In genomic region chrX:153623310-153624029, GRCh38 we compare ENCODE assay signal across 18 cellular contexts. TPM values are rescaled to one million over a fixed set of nuclear protein-coding genes. Genes with fewer than 3 reads are reported as not detected.
DNase-seq lines count a peak whose midpoint lies in the region; ATAC-seq and TF ChIP-seq lines count a peak whose summit lies in the region.
"Had no signal": no experiment of that assay in that cellular context is flagged by ENCODE, and none has a peak within 500 bp of the region (broad histone marks: within the 10 kb centered on the region; RNA-seq: fewer than 3 reads in every experiment).

No MANE protein-coding gene starts in this region.

- H3K9ac ChIP-seq in smooth muscle cell (ENCODE audit: low read depth): no peak overlapping the region

- H3K4me1 Mint-ChIP-seq in Caco-2 (ENCODE audit: low read depth, unreplicated experiment): peaks cover 11% of the 10 kb centered on the region
- H3K4me1 Mint-ChIP-seq in natural killer cell: no peaks in the 10 kb centered on the region
- H3K4me1 Mint-ChIP-seq: H9 had no signal

- H3K27me3 Mint-ChIP-seq in Caco-2 (ENCODE audit: insufficient read depth, unreplicated experiment) (peaks cover 3% of the 10 kb centered on the region), natural killer cell (ENCODE audit: low read depth in 2 of 2) (peaks cover 4 to 13% of the 10 kb centered on the region in 2 donors)

- WGBS in hepatocyte (ENCODE audit: low lambda C conversion rate, missing lambda C conversion rate): 73% methylated on average over 16 of the region's 16 CpGs
- WGBS in sigmoid colon, 2 donors: 64 to 80% methylated on average over 16 of the region's 16 CpGs
- 75% methylated on average over 16 of the region's 16 CpGs for WGBS in smooth muscle cell (ENCODE audit: low lambda C conversion rate)

- no peaks in the 10 kb centered on the region for H3F3A ChIP-seq in smooth muscle cell (ENCODE audit: low read depth)

- H2AFZ ChIP-seq in hepatocyte: no peak overlapping the region
- no peak overlapping the region for H2AFZ ChIP-seq in smooth muscle cell (ENCODE audit: low read depth)

- ATAC-seq in lower lobe of right lung (no peak), natural killer cell (no peak)
- ATAC-seq: Right ventricle myocardium inferior had no signal

- H3K4me1 ChIP-seq in Caco-2 (peaks cover 4% of the 10 kb centered on the region; the same call in 1 of the 2 replicates), hepatocyte (ENCODE audit: insufficient read depth) (peaks cover 5% of the 10 kb centered on the region), lower lobe of right lung (no peaks in the 10 kb centered on the region), sigmoid colon (no peaks in the 10 kb centered on the region), smooth muscle cell (ENCODE audit: low read depth) (no peaks in the 10 kb centered on the region), left ventricle myocardium inferior (no peaks in the 10 kb centered on the region)
- H3K4me1 ChIP-seq: Peyer's patch had no signal

- POLR2A ChIA-PET in Caco-2 (lab: Charles Lee): no interaction called here

- no peak for TF ChIP-seq EP300 in sigmoid colon (IDR thresholded peaks at IDR 0.05)

- no peak for DNase-seq in Caco-2
- no peak for DNase-seq in hepatocyte (ENCODE audit: low spot score)
- DNase-seq in lower lobe of right lung: peak; percentile 11
- peak; percentile 53 for DNase-seq in sigmoid colon
- no peak for DNase-seq in natural killer cell
- DNase-seq in smooth muscle cell (lab: John Stamatoyannopoulos, UW; ENCODE audit: unreplicated experiment): no peak
- DNase-seq in left ventricle myocardium inferior: no peak
- DNase-seq: ACHN, DMS 273 treated with DMSO at 0.1 percent for 48 hours, H9, MM.1S, NCI-H1092, NCI-H146, NCI-H2081 treated with DMSO at 0.1 percent for 48 hours, NCI-H446 treated with DMSO at 0.1 percent for 48 hours, Peyer's patch had no signal

- no peak overlapping the region for H3K27ac Mint-ChIP-seq in Caco-2 (ENCODE audit: unreplicated experiment)
- H3K27ac Mint-ChIP-seq in natural killer cell: no peak overlapping the region
- H3K27ac Mint-ChIP-seq: H9 had no signal

- H3K27ac ChIP-seq in hepatocyte: peak overlapping the region; percentile 52
- no peak overlapping the region for H3K27ac ChIP-seq in lower lobe of right lung
- no peak overlapping the region for H3K27ac ChIP-seq in sigmoid colon
- no peak overlapping the region for H3K27ac ChIP-seq in smooth muscle cell (ENCODE audit: low read depth)
- no peak overlapping the region for H3K27ac ChIP-seq in left ventricle myocardium inferior (replicated peaks)
- H3K27ac ChIP-seq: Peyer's patch had no signal

- H4K20me1 ChIP-seq in hepatocyte (ENCODE audit: insufficient read depth, poor library complexity, severe bottlenecking): no peaks in the 10 kb centered on the region
- no peaks in the 10 kb centered on the region for H4K20me1 ChIP-seq in smooth muscle cell (ENCODE audit: low read depth)

- TF ChIP-seq POLR2A in sigmoid colon (IDR thresholded peaks at IDR 0.05): no peak

- peak overlapping the region; percentile 22 for H3K4me3 Mint-ChIP-seq in Caco-2 (ENCODE audit: unreplicated experiment)
- H3K4me3 Mint-ChIP-seq in natural killer cell: no peak overlapping the region
- H3K4me3 Mint-ChIP-seq: H9 had no signal

- TF ChIP-seq CTCF in Caco-2 (IDR thresholded peaks at IDR 0.05; ENCODE audit: insufficient read depth in 1 of 2, low read depth in 1 of 2, low read length in 1 of 2, severe bottlenecking in 1 of 2, unreplicated experiment in 1 of 2) (no peak), hepatocyte (IDR thresholded peaks at IDR 0.05; ENCODE audit: poor library complexity) (no peak), lower lobe of right lung (IDR thresholded peaks at IDR 0.05) (no peak), sigmoid colon (IDR thresholded peaks at IDR 0.05) (no peak), natural killer cell (IDR thresholded peaks at IDR 0.05) (no peak), smooth muscle cell (IDR thresholded peaks at IDR 0.05; ENCODE audit: borderline replicate concordance, insufficient read depth, poor library complexity, severe bottlenecking) (no peak), left ventricle myocardium inferior (IDR thresholded peaks at IDR 0.05; ENCODE audit: borderline replicate concordance) (no peak)

- CTCF ChIA-PET in Caco-2 (lab: Charles Lee): interaction anchor here (1.1 to 1.6 kb wide), 3 partner anchors 13 to 45 kb away, joined by 3 to 7 read pairs (median 5); no protein-coding TSS in a partner anchor

- intact Hi-C loops in Caco-2 (cut with micrococcal nuclease; ENCODE audit: unreplicated experiment): no loop called here
- intact Hi-C loops in lower lobe of right lung (cut with DNase I): no loop called here
- intact Hi-C loops in sigmoid colon (cut with DNase I): no loop called here
- intact Hi-C loops in natural killer cell (cut with micrococcal nuclease): no loop called here
- intact Hi-C loops in left ventricle myocardium inferior (cut with micrococcal nuclease): no loop called here

- no TSS peak for BruUV-seq in Caco-2 (replicated peaks; lab: Mats Ljungman, UMichigan)

- H3K27me3 ChIP-seq in Caco-2 (replicated peaks; ENCODE audit: control insufficient read depth, insufficient read depth, low read length): no peaks in the 10 kb centered on the region
- H3K27me3 ChIP-seq in hepatocyte: no peaks in the 10 kb centered on the region
- H3K27me3 ChIP-seq in lower lobe of right lung (ENCODE audit: low read depth): no peaks in the 10 kb centered on the region
- peaks cover 0 to 3% (median 0%) of the 10 kb centered on the region in 3 donors for H3K27me3 ChIP-seq in sigmoid colon
- no peaks in the 10 kb centered on the region for H3K27me3 ChIP-seq in smooth muscle cell (ENCODE audit: low read depth)
- peaks cover 4% of the 10 kb centered on the region for H3K27me3 ChIP-seq in left ventricle myocardium inferior (ENCODE audit: low read depth)
- H3K27me3 ChIP-seq: Peyer's patch had no signal

- no peaks in the 10 kb centered on the region for H3K9me3 ChIP-seq in Caco-2
- no peaks in the 10 kb centered on the region for H3K9me3 ChIP-seq in hepatocyte (ENCODE audit: low read depth)
- H3K9me3 ChIP-seq in lower lobe of right lung: no peaks in the 10 kb centered on the region
- H3K9me3 ChIP-seq in sigmoid colon: no peaks in the 10 kb centered on the region
- H3K9me3 ChIP-seq in smooth muscle cell (replicated peaks; ENCODE audit: low read depth): no peaks in the 10 kb centered on the region
- no peaks in the 10 kb centered on the region for H3K9me3 ChIP-seq in left ventricle myocardium inferior (replicated peaks)
- H3K9me3 ChIP-seq: Peyer's patch had no signal

- H3K9me3 Mint-ChIP-seq in Caco-2 (ENCODE audit: unreplicated experiment): no peaks in the 10 kb centered on the region
- H3K9me3 Mint-ChIP-seq in natural killer cell: no peaks in the 10 kb centered on the region

- H3K79me2 ChIP-seq in hepatocyte (no peaks in the 10 kb centered on the region), smooth muscle cell (ENCODE audit: low read depth) (no peaks in the 10 kb centered on the region)

- H3K36me3 ChIP-seq in Caco-2 (ENCODE audit: control insufficient read depth, insufficient read depth, low read length): no peaks in the 10 kb centered on the region
- H3K36me3 ChIP-seq in hepatocyte (replicated peaks; ENCODE audit: insufficient read depth, low read depth): no peaks in the 10 kb centered on the region
- no peaks in the 10 kb centered on the region for H3K36me3 ChIP-seq in lower lobe of right lung
- no peaks in the 10 kb centered on the region for H3K36me3 ChIP-seq in sigmoid colon
- H3K36me3 ChIP-seq in smooth muscle cell (ENCODE audit: low read depth): no peaks in the 10 kb centered on the region
- no peaks in the 10 kb centered on the region for H3K36me3 ChIP-seq in left ventricle myocardium inferior
- H3K36me3 ChIP-seq: Peyer's patch had no signal

- no peaks in the 10 kb centered on the region for H3K9me2 ChIP-seq in hepatocyte (replicated peaks; ENCODE audit: insufficient read depth)

- no peak overlapping the region for H3K4me2 ChIP-seq in hepatocyte
- H3K4me2 ChIP-seq in smooth muscle cell: no peak overlapping the region

- H3K4me3 ChIP-seq in Caco-2 (ENCODE audit: low read depth, low read length): no peak overlapping the region
- H3K4me3 ChIP-seq in hepatocyte: no peak overlapping the region
- H3K4me3 ChIP-seq in lower lobe of right lung: no peak overlapping the region
- no peak overlapping the region for H3K4me3 ChIP-seq in sigmoid colon
- H3K4me3 ChIP-seq in smooth muscle cell: no peak overlapping the region
- no peak overlapping the region for H3K4me3 ChIP-seq in left ventricle myocardium inferior
- H3K4me3 ChIP-seq: Peyer's patch had no signal

- no peaks in the 10 kb centered on the region for H3K36me3 Mint-ChIP-seq in Caco-2 (ENCODE audit: insufficient read depth, unreplicated experiment)
- H3K36me3 Mint-ChIP-seq in natural killer cell: no peaks in the 10 kb centered on the region

RNA-seq across cellular contexts. Expression of gene DUSP9, which starts 23.5 kb away (rescaled TPM):
- total RNA-seq in Caco-2 (2022) (9.0 and 12.0 TPM in 2 replicates), hepatocyte (86.2 and 87.3 TPM in 2 replicates), lower lobe of right lung (not detected), sigmoid colon (not detected), natural killer cell (not detected), smooth muscle cell (3.0 and 4.7 TPM in 2 replicates), left ventricle myocardium inferior (not detected)
- polyA plus RNA-seq in hepatocyte (48.2 and 75.5 TPM in 2 replicates), sigmoid colon (under 1 TPM in 1 of 3 donors, not detected in 2; 0.06 TPM), smooth muscle cell (7.2 and 11.3 TPM in 2 replicates)
- total RNA-seq: LHCN-M2, Peyer's patch had no signal

RNA-seq across cellular contexts. Expression of gene CCNQ, which starts 24.5 kb away (rescaled TPM):
- 23.8 and 26.3 TPM in 2 replicates for total RNA-seq in Caco-2 (2022)
- total RNA-seq in hepatocyte: 21.6 and 28.3 TPM in 2 replicates
- polyA plus RNA-seq in hepatocyte: 26.7 and 31.3 TPM in 2 replicates
- 17.0 TPM for total RNA-seq in lower lobe of right lung
- 10 to 100 TPM; 31.8 to 49.0 (median 39.9) TPM for total RNA-seq in sigmoid colon
- 10 to 100 TPM; 36.7 to 40.8 (median 37.9) TPM for polyA plus RNA-seq in sigmoid colon
- total RNA-seq in natural killer cell: 10 to 100 TPM in 2 of 3 donors, 1 to 10 TPM in 1; 9.0 to 17.2 (median 12.5) TPM
- 9.4 and 17.9 TPM in 2 replicates for total RNA-seq in smooth muscle cell
- polyA plus RNA-seq in smooth muscle cell: 23.0 and 27.3 TPM in 2 replicates
- total RNA-seq in left ventricle myocardium inferior: 39.3 TPM

RNA-seq across cellular contexts. Expression of gene PNCK, which starts 50.1 kb away (rescaled TPM):
- total RNA-seq in Caco-2 (2022) (not detected in 2 replicates), hepatocyte (2.2 and 2.8 TPM in 2 replicates), lower lobe of right lung (not detected), sigmoid colon (100 to 1,000 TPM in 1 of 4 donors, 10 to 100 TPM in 3; 33.9 to 135 (median 64.2) TPM), natural killer cell (1 to 10 TPM in 1 of 3 donors, under 1 TPM in 2; 0.66 to 1.1 (median 0.97) TPM), smooth muscle cell (4.0 and 6.4 TPM in 2 replicates), left ventricle myocardium inferior (6.1 TPM)
- polyA plus RNA-seq in hepatocyte (0.28 and 1.9 TPM in 2 replicates), sigmoid colon (1 to 10 TPM in 1 of 3 donors, not detected in 2; 4.6 TPM), smooth muscle cell (2.8 and 9.2 TPM in 2 replicates)
- total RNA-seq: LHCN-M2 had no signal

Comparison
In these comparisons a context has a peak if more than half of its experiments do, and no peak if none do; other contexts are left out.
1. DNase-seq: peak in lower lobe of right lung (single experiment) and sigmoid colon (single experiment); none in Caco-2 (0 of 2), hepatocyte (single experiment), natural killer cell (single experiment), smooth muscle cell (single experiment) and left ventricle myocardium inferior (single experiment).